ENCODE assay signal across 17 cellular contexts in genomic region chr2:144836635-144837350, GRCh38.
DNase-seq lines count a peak whose midpoint lies in the region; ATAC-seq, FAIRE-seq and TF ChIP-seq lines count a peak whose summit lies in the region.
"Had no signal": no experiment of that assay in that cellular context is flagged by ENCODE, and none has a peak within 500 bp of the region (broad histone marks: within the 10 kb centered on the region; RNA-seq: fewer than 3 reads in every experiment).

No MANE protein-coding gene starts in this region.

- CTCF ChIA-PET in A549 (lab: Yijun Ruan, JAX): no interaction called here

- no peak for TF ChIP-seq POLR2A in A549 (IDR thresholded peaks at IDR 0.05; ENCODE audit: low read length)

- H3K36me3 Mint-ChIP-seq in GM23338 (ENCODE audit: low read depth): no peaks in the 10 kb centered on the region
- H3K36me3 Mint-ChIP-seq: activated naive CD4-positive, alpha-beta T cell treated with anti-CD3 and anti-CD28 coated beads, Interleukin-2, amount 50 U/mL, for 24 hours had no signal

- no peaks in the 10 kb centered on the region for H3K9me3 Mint-ChIP-seq in GM23338
- H3K9me3 Mint-ChIP-seq: activated naive CD4-positive, alpha-beta T cell treated with anti-CD3 and anti-CD28 coated beads, Interleukin-2, amount 50 U/mL, for 24 hours had no signal

- 0 out of 2 replicates have a peak overlapping the region, but pooled peaks have one; percentile 43 for H3K27ac Mint-ChIP-seq in GM23338
- H3K27ac Mint-ChIP-seq: activated naive CD4-positive, alpha-beta T cell treated with anti-CD3 and anti-CD28 coated beads, Interleukin-2, amount 50 U/mL, for 24 hours had no signal

- peaks cover 3% of the 10 kb centered on the region; the same call in 1 of the 3 replicates for H3K4me1 Mint-ChIP-seq in GM23338
- H3K4me1 Mint-ChIP-seq: activated naive CD4-positive, alpha-beta T cell treated with anti-CD3 and anti-CD28 coated beads, Interleukin-2, amount 50 U/mL, for 24 hours had no signal

- H3K36me3 ChIP-seq in GM23338 (ENCODE audit: insufficient read depth): no peaks in the 10 kb centered on the region
- no peaks in the 10 kb centered on the region for H3K36me3 ChIP-seq in left ventricle myocardium inferior
- H3K36me3 ChIP-seq in SJCRH30: no peaks in the 10 kb centered on the region

- H3K79me2 ChIP-seq in GM23338 (replicated peaks; ENCODE audit: insufficient read depth): no peaks in the 10 kb centered on the region

- no peaks in the 10 kb centered on the region for H3K27me3 Mint-ChIP-seq in GM23338 (ENCODE audit: insufficient read depth, low read depth, poor library complexity)
- H3K27me3 Mint-ChIP-seq: activated naive CD4-positive, alpha-beta T cell treated with anti-CD3 and anti-CD28 coated beads, Interleukin-2, amount 50 U/mL, for 24 hours had no signal

- 74% methylated on average over 7 of the region's 7 CpGs for WGBS in A549 (ENCODE audit: missing lambda C conversion rate)

- POLR2A ChIA-PET in A549 (lab: Yijun Ruan, JAX): no interaction called here

- no peak for ATAC-seq in A549
- ATAC-seq in GM23338: no peak
- no peak for ATAC-seq in GM19463 (IDR thresholded peaks at IDR 0.05; ENCODE audit: unreplicated experiment)
- ATAC-seq in GM19328 (IDR thresholded peaks at IDR 0.05; ENCODE audit: unreplicated experiment): no peak
- ATAC-seq: GM12878, HepG2 had no signal

- no peaks in the 10 kb centered on the region for H3F3A ChIP-seq in GM23338 (replicated peaks; ENCODE audit: low read depth)

- in situ Hi-C loops in astrocyte of the cerebellum (cut with HindIII; ENCODE audit: low sequenced_read_pairs): no loop called here

- no peak for TF ChIP-seq CTCF in A549 (IDR thresholded peaks at IDR 0.05)
- no peak for TF ChIP-seq CTCF in GM23338 (conservative IDR thresholded peaks at IDR 0.05; ENCODE audit: low read depth in 2 of 2)
- TF ChIP-seq CTCF in astrocyte of the cerebellum (IDR thresholded peaks at IDR 0.05; ENCODE audit: low read depth, low read length, missing control alignments): no peak
- TF ChIP-seq CTCF in left ventricle myocardium inferior (IDR thresholded peaks at IDR 0.05; ENCODE audit: borderline replicate concordance): no peak

- TF ChIP-seq RAD21 in A549 (conservative IDR thresholded peaks at IDR 0.05 in 1 of 2, IDR thresholded peaks at IDR 0.05 in 1 of 2): no peak

- H3K27ac ChIP-seq in A549: peak overlapping the region; percentile 78 to 79
- H3K27ac ChIP-seq in GM23338 (ENCODE audit: low read depth): no peak overlapping the region
- H3K27ac ChIP-seq in left ventricle myocardium inferior (replicated peaks): peak overlapping the region; percentile 72
- no peak overlapping the region for H3K27ac ChIP-seq in SJCRH30

- H4K20me1 ChIP-seq in GM23338 (replicated peaks; ENCODE audit: insufficient read depth): no peaks in the 10 kb centered on the region

- no peak overlapping the region for H3K4me3 Mint-ChIP-seq in GM23338
- H3K4me3 Mint-ChIP-seq: activated naive CD4-positive, alpha-beta T cell treated with anti-CD3 and anti-CD28 coated beads, Interleukin-2, amount 50 U/mL, for 24 hours had no signal

- H3K4me2 ChIP-seq in A549 (peak overlapping the region; percentile 91; the same call in 2 of the 3 replicates), GM23338 (no peak overlapping the region)

- H3K9me3 ChIP-seq in A549 (no peaks in the 10 kb centered on the region), left ventricle myocardium inferior (replicated peaks) (no peaks in the 10 kb centered on the region), SJCRH30 (replicated peaks) (no peaks in the 10 kb centered on the region)

- no peak for FAIRE-seq in A549 (lab: Jason Lieb, UNC)
- FAIRE-seq: colon, GM12878, HepG2 had no signal

- no peak overlapping the region for H3K4me3 ChIP-seq in A549
- H3K4me3 ChIP-seq in GM23338: no peak overlapping the region
- no peak overlapping the region for H3K4me3 ChIP-seq in astrocyte of the cerebellum (ENCODE audit: low read depth, low read length)
- no peak overlapping the region for H3K4me3 ChIP-seq in left ventricle myocardium inferior
- H3K4me3 ChIP-seq in SJCRH30: no peak overlapping the region
- H3K4me3 ChIP-seq: GM12878 had no signal

- H3K4me1 ChIP-seq in A549: peaks cover 35% of the 10 kb centered on the region
- H3K4me1 ChIP-seq in GM23338 (ENCODE audit: insufficient read depth): peaks cover 8% of the 10 kb centered on the region; the same call in 1 of the 2 replicates
- peaks cover 12% of the 10 kb centered on the region for H3K4me1 ChIP-seq in left ventricle myocardium inferior
- H3K4me1 ChIP-seq in SJCRH30: no peaks in the 10 kb centered on the region

- H2AFZ ChIP-seq in GM23338: no peak overlapping the region

- DNase-seq in A549 (ENCODE audit: low read depth in 1 of 2, low spot score in 1 of 2) (no peak), GM23338 (ENCODE audit: low spot score) (no peak), astrocyte of the cerebellum (ENCODE audit: low read depth) (peak; percentile 72), left ventricle myocardium inferior (no peak), NCI-H1092 treated with DMSO at 0.1 percent for 48 hours (lab: John Stamatoyannopoulos, UW) (no peak), SJCRH30 (no peak)
- DNase-seq: activated CD4-positive, CD25-positive, alpha-beta regulatory T cell; activated CD8-positive, alpha-beta memory T cell treated with anti-CD3 and anti-CD28 coated beads, Interleukin-2, amount 50 U/mL, for 4 hours; mammary epithelial cell; NCI-H1105; OCI-M1 had no signal

- H3K9me2 ChIP-seq in GM23338 (ENCODE audit: insufficient read depth): no peaks in the 10 kb centered on the region

- TF ChIP-seq EP300 in A549 (IDR thresholded peaks at IDR 0.05): no peak

- intact Hi-C loops in left ventricle myocardium inferior (cut with micrococcal nuclease): no loop called here

- H3K27me3 ChIP-seq in GM23338 (ENCODE audit: insufficient read depth) (no peaks in the 10 kb centered on the region), left ventricle myocardium inferior (ENCODE audit: low read depth) (no peaks in the 10 kb centered on the region), SJCRH30 (no peaks in the 10 kb centered on the region)

TF ChIP-seq in A549, 52 proteins besides CTCF, POLR2A, EP300 and RAD21 (continues in another document):
- TF ChIP-seq FOSL2 (IDR thresholded peaks at IDR 0.05): no peak
- no peak for TF ChIP-seq FOSL2 (CRISPR knock-in tag; IDR thresholded peaks at IDR 0.05)
- no peak for TF ChIP-seq KDM5A (IDR thresholded peaks at IDR 0.05)
- no peak for TF ChIP-seq REST (IDR thresholded peaks at IDR 0.05)
- no peak for TF ChIP-seq FOXS1 (CRISPR knock-in tag; IDR thresholded peaks at IDR 0.05)

TF ChIP-seq in GM23338, 12 proteins besides CTCF, POLR2A, EP300 and RAD21:
- TF ChIP-seq NANOG (IDR thresholded peaks at IDR 0.05; ENCODE audit: borderline replicate concordance): no peak
- no peak for TF ChIP-seq JUNB (IDR thresholded peaks at IDR 0.05; ENCODE audit: unreplicated experiment)
- TF ChIP-seq STAT1 (IDR thresholded peaks at IDR 0.05; ENCODE audit: unreplicated experiment): no peak
- TF ChIP-seq EZH2 (IDR thresholded peaks at IDR 0.05; ENCODE audit: low read depth, unreplicated experiment): no peak
TF ChIP-seq in GM23338: peak in this region for 0.

Comparison
In these comparisons a context has a peak if more than half of its experiments do, and no peak if none do; other contexts are left out.
1. H3K27ac ChIP-seq: peak in A549 (2 of 2) and left ventricle myocardium inferior (single experiment); none in GM23338 (single experiment) and SJCRH30 (single experiment).